Comparison of ENCODE assay signal across 8 cellular contexts in genomic region chr14:22570132-22570949, GRCh38. TPM values are rescaled to one million over a fixed set of nuclear protein-coding genes. Genes with fewer than 3 reads are reported as not detected.
DNase-seq lines count a peak whose midpoint lies in the region; ATAC-seq and TF ChIP-seq lines count a peak whose summit lies in the region.

No MANE protein-coding gene starts in this region.

- peaks cover 70% of the 10 kb centered on the region for H3K4me1 Mint-ChIP-seq in activated T-helper 2 cell treated with anti-CD3 and anti-CD28 coated beads, Interferon-gamma antibody, Interleukin-2, Interleukin-4, amounts not matched to agents 10 μg/mL and 5 μg/mL and 100 μg/mL, durations not matched to agents 14 hours and 24 hours and 36 hours (ENCODE audit: low read depth)

- no peaks in the 10 kb centered on the region for H3K9me3 Mint-ChIP-seq in activated T-helper 2 cell treated with anti-CD3 and anti-CD28 coated beads, Interferon-gamma antibody, Interleukin-2, Interleukin-4, amounts not matched to agents 10 μg/mL and 5 μg/mL and 100 μg/mL, durations not matched to agents 14 hours and 24 hours and 36 hours

- TF ChIP-seq EP300 in upper lobe of left lung (IDR thresholded peaks at IDR 0.05): no peak

- peak overlapping the region; percentile 87 for H3K4me2 ChIP-seq in Loucy (ENCODE audit: low read depth, low read length, poor library complexity, severe bottlenecking)

- H3K27me3 Mint-ChIP-seq in activated T-helper 2 cell treated with anti-CD3 and anti-CD28 coated beads, Interferon-gamma antibody, Interleukin-2, Interleukin-4, amounts not matched to agents 10 μg/mL and 5 μg/mL and 100 μg/mL, durations not matched to agents 14 hours and 24 hours and 36 hours (ENCODE audit: low read depth): no peaks in the 10 kb centered on the region

- TF ChIP-seq CTCF in GM06990 (IDR thresholded peaks at IDR 0.05; ENCODE audit: insufficient read depth, low read length, poor library complexity, severe bottlenecking) (peak; percentile 97), HEK293 (tag by site-specific recombination; IDR thresholded peaks at IDR 0.05) (peak; percentile 83), Loucy (conservative IDR thresholded peaks at IDR 0.05; ENCODE audit: low read length) (peak; percentile 100), RWPE1 (conservative IDR thresholded peaks at IDR 0.05; ENCODE audit: low read depth) (peak; percentile 76), fibroblast of villous mesenchyme (IDR thresholded peaks at IDR 0.05; ENCODE audit: insufficient read depth, low read depth, low read length) (peak; percentile 70), neutrophil (IDR thresholded peaks at IDR 0.05) (peak; percentile 80), upper lobe of left lung (IDR thresholded peaks at IDR 0.05) (peak; percentile 64 to 96 (median 85))

- H3K27ac ChIP-seq in HEK293 (ENCODE audit: extremely low read depth, low read depth, low read length) (no peak overlapping the region), RWPE1 (peak overlapping the region; percentile 64), neutrophil (peak overlapping the region; percentile 57), upper lobe of left lung (peak overlapping the region in 2 of 4 donors; percentile 12 to 58)

- CTCF ChIA-PET in HEK293 (lab: Yijun Ruan, JAX): interaction anchor here (0.6 to 4.6 kb wide), 92 partner anchors 8 to 1243 kb away, joined by 3 to 91 read pairs (median 4); partner anchors contain the start of genes ABHD4, DAD1, OR6J1 and OXA1L
- CTCF ChIA-PET in RWPE1 (lab: Yijun Ruan, JAX): interaction anchor here (0.6 to 4.0 kb wide), 36 partner anchors 9 to 357 kb away, joined by 3 to 44 read pairs (median 4); partner anchors contain the start of gene DAD1

- H3K27ac Mint-ChIP-seq in activated T-helper 2 cell treated with anti-CD3 and anti-CD28 coated beads, Interferon-gamma antibody, Interleukin-2, Interleukin-4, amounts not matched to agents 10 μg/mL and 5 μg/mL and 100 μg/mL, durations not matched to agents 14 hours and 24 hours and 36 hours: peak overlapping the region; percentile 96

- no peaks in the 10 kb centered on the region for H3K27me3 ChIP-seq in GM06990 (replicated peaks; ENCODE audit: control insufficient read depth, insufficient read depth, low read length)
- H3K27me3 ChIP-seq in Loucy (ENCODE audit: insufficient read depth, low read length, poor library complexity, severe bottlenecking): no peaks in the 10 kb centered on the region
- H3K27me3 ChIP-seq in neutrophil: no peaks in the 10 kb centered on the region
- H3K27me3 ChIP-seq in upper lobe of left lung: no peaks in the 10 kb centered on the region

- H4K20me1 ChIP-seq in Loucy (ENCODE audit: insufficient read depth, low read length, poor library complexity, severe bottlenecking): no peaks in the 10 kb centered on the region

- POLR2A ChIA-PET in HEK293 (lab: Yijun Ruan, JAX): interaction anchor here (0.6 to 1.7 kb wide), 3 partner anchors 19 to 403 kb away, joined by 3 to 6 read pairs (median 3); partner anchors contain the start of genes DAD1 and REM2
- POLR2A ChIA-PET in RWPE1 (lab: Yijun Ruan, JAX; ENCODE audit: low non-redundant PET): interaction anchor here (0.6 kb wide), 2 partner anchors 19 to 72 kb away, joined by 3 to 4 read pairs; no protein-coding TSS in a partner anchor

- peak overlapping the region; percentile 89 for H3K4me3 Mint-ChIP-seq in activated T-helper 2 cell treated with anti-CD3 and anti-CD28 coated beads, Interferon-gamma antibody, Interleukin-2, Interleukin-4, amounts not matched to agents 10 μg/mL and 5 μg/mL and 100 μg/mL, durations not matched to agents 14 hours and 24 hours and 36 hours (ENCODE audit: low read depth)

- H3K4me3 ChIP-seq in GM06990 (replicated peaks; ENCODE audit: low read depth, low read length) (peak overlapping the region; percentile 41), HEK293 (ENCODE audit: low read depth, low read length) (no peak overlapping the region), Loucy (ENCODE audit: low read length, poor library complexity, severe bottlenecking) (peak overlapping the region; percentile 72), fibroblast of villous mesenchyme (ENCODE audit: low read depth, low read length) (no peak overlapping the region), neutrophil (ENCODE audit: low read depth in 1 of 2, low read length in 1 of 2) (no peak overlapping the region), upper lobe of left lung (no peak overlapping the region)

- intact Hi-C loops in activated T-helper 2 cell treated with anti-CD3 and anti-CD28 coated beads, Interferon-gamma antibody, Interleukin-2, Interleukin-4, amounts not matched to agents 10 μg/mL and 5 μg/mL and 100 μg/mL, durations not matched to agents 14 hours and 24 hours and 36 hours (cut with micrococcal nuclease): loop anchor here (1.0 to 5.0 kb wide), 9 partner anchors 9 to 653 kb away; partner anchors contain the start of genes AJUBA and DAD1

- peak; percentile 76 for DNase-seq in GM06990 (ENCODE audit: extremely low read depth, insufficient read length)
- peak; percentile 64 for DNase-seq in RWPE1 (ENCODE audit: low spot score)
- peak; percentile 87 for DNase-seq in activated T-helper 2 cell treated with anti-CD3 and anti-CD28 coated beads, Interferon-gamma antibody, Interleukin-2, Interleukin-4, amounts not matched to agents 10 μg/mL and 5 μg/mL and 100 μg/mL, durations not matched to agents 14 hours and 24 hours and 36 hours (ENCODE audit: low spot score)
- peak; percentile 88 for DNase-seq in fibroblast of villous mesenchyme (ENCODE audit: low read depth)
- DNase-seq in upper lobe of left lung: peak in 1 of 2 donors; percentile 76

- ATAC-seq in upper lobe of left lung (ENCODE audit: low FRiP score in 2 of 2): peak; percentile 87 to 90

- H3K36me3 ChIP-seq in GM06990 (ENCODE audit: control insufficient read depth, insufficient read depth, low read length) (peaks cover 5% of the 10 kb centered on the region), HEK293 (ENCODE audit: control insufficient read depth in 2 of 2, insufficient read depth in 1 of 2, low read length in 2 of 2) (peaks cover 71 to 72% of the 10 kb centered on the region in 2 experiments), Loucy (ENCODE audit: insufficient read depth, low read length) (peaks cover 24% of the 10 kb centered on the region), neutrophil (peaks cover 39% of the 10 kb centered on the region), upper lobe of left lung (peaks cover 2 to 78% (median 16%) of the 10 kb centered on the region in 4 donors)

- H3K36me3 Mint-ChIP-seq in activated T-helper 2 cell treated with anti-CD3 and anti-CD28 coated beads, Interferon-gamma antibody, Interleukin-2, Interleukin-4, amounts not matched to agents 10 μg/mL and 5 μg/mL and 100 μg/mL, durations not matched to agents 14 hours and 24 hours and 36 hours (ENCODE audit: low read depth): peaks cover 72% of the 10 kb centered on the region

- no peak for TF ChIP-seq POLR2A in upper lobe of left lung (IDR thresholded peaks at IDR 0.05)

- H3K9me2 ChIP-seq in Loucy (replicated peaks; ENCODE audit: low read depth, low read length): no peaks in the 10 kb centered on the region

- H3K4me1 ChIP-seq in HEK293 (ENCODE audit: control insufficient read depth, insufficient read depth, low read length) (peaks cover 2% of the 10 kb centered on the region; the same call in 1 of the 2 replicates), Loucy (ENCODE audit: insufficient read depth, low read length, poor library complexity, severe bottlenecking) (peaks cover 47% of the 10 kb centered on the region), neutrophil (ENCODE audit: control insufficient read depth in 1 of 2, insufficient read depth in 1 of 2, low read depth in 1 of 2, low read length in 1 of 2) (peaks cover 0 to 6% of the 10 kb centered on the region in 2 experiments), upper lobe of left lung (peaks cover 7 to 21% (median 15%) of the 10 kb centered on the region in 4 donors)

- no peak overlapping the region for H2AFZ ChIP-seq in Loucy (ENCODE audit: low read length)

- H3K79me2 ChIP-seq in Loucy (ENCODE audit: insufficient read depth, low read length): peaks cover 45% of the 10 kb centered on the region

- no peaks in the 10 kb centered on the region for H3F3A ChIP-seq in Loucy (ENCODE audit: low read depth)

- peak overlapping the region; percentile 97 for H3K9ac ChIP-seq in Loucy (ENCODE audit: low read depth, low read length, poor library complexity, severe bottlenecking)

- 21 to 28% methylated on average over 8 of the region's 8 CpGs for WGBS in upper lobe of left lung, 2 donors

- H3K9me3 ChIP-seq in HEK293 (ENCODE audit: control insufficient read depth, insufficient read depth, low read depth, low read length) (no peaks in the 10 kb centered on the region), Loucy (ENCODE audit: insufficient read depth, low read depth, low read length) (no peaks in the 10 kb centered on the region), neutrophil (no peaks in the 10 kb centered on the region), upper lobe of left lung (no peaks in the 10 kb centered on the region)

TF ChIP-seq in HEK293, 187 proteins besides CTCF, POLR2A, EP300 and RAD21 (continues in another document):
- TF ChIP-seq ZNF335 (tag by site-specific recombination; conservative IDR thresholded peaks at IDR 0.05): 0 out of 2 replicates have a peak, but pooled peaks have one; percentile 29
- 0 out of 2 replicates have a peak, but pooled peaks have one; percentile 15 for TF ChIP-seq SP7 (tag by site-specific recombination; IDR thresholded peaks at IDR 0.05)
- no peak for TF ChIP-seq ZNF549 (tag by site-specific recombination; IDR thresholded peaks at IDR 0.05)

RNA-seq across cellular contexts. Expression of gene DAD1, which starts 18.7 kb away (rescaled TPM):
- 246 and 256 TPM in 2 replicates for total RNA-seq in activated T-helper 2 cell treated with anti-CD3 and anti-CD28 coated beads, Interferon-gamma antibody, Interleukin-2, Interleukin-4, amounts not matched to agents 10 μg/mL and 5 μg/mL and 100 μg/mL, durations not matched to agents 14 hours and 24 hours and 36 hours
- total RNA-seq in fibroblast of villous mesenchyme (318 and 369 TPM in 2 replicates), upper lobe of left lung (100 to 1,000 TPM in 4 of 6 donors, 10 to 100 TPM in 1, 1 to 10 TPM in 1; 8.4 to 188 (median 134) TPM)

RNA-seq across cellular contexts. Expression of gene ABHD4, which starts 27.8 kb away (rescaled TPM):
- total RNA-seq in activated T-helper 2 cell treated with anti-CD3 and anti-CD28 coated beads, Interferon-gamma antibody, Interleukin-2, Interleukin-4, amounts not matched to agents 10 μg/mL and 5 μg/mL and 100 μg/mL, durations not matched to agents 14 hours and 24 hours and 36 hours: 9.2 and 10.8 TPM in 2 replicates
- total RNA-seq in fibroblast of villous mesenchyme (13.4 and 32.2 TPM in 2 replicates), upper lobe of left lung (10 to 100 TPM; 20.1 to 31.3 (median 26.1) TPM)

Comparison
In these comparisons a context has a peak if more than half of its experiments do, and no peak if none do; other contexts are left out.
1. H3K4me3 ChIP-seq: peak in GM06990 (single experiment) and Loucy (single experiment); none in HEK293 (single experiment), fibroblast of villous mesenchyme (single experiment), neutrophil (0 of 2) and upper lobe of left lung (0 of 4).
2. Peak in every context shown above with its lines, with median percentiles within 50 percentile points of each other: CTCF ChIP-seq.